26 cellular contexts compared by ENCODE assay signal in the genomic region with DNA sequence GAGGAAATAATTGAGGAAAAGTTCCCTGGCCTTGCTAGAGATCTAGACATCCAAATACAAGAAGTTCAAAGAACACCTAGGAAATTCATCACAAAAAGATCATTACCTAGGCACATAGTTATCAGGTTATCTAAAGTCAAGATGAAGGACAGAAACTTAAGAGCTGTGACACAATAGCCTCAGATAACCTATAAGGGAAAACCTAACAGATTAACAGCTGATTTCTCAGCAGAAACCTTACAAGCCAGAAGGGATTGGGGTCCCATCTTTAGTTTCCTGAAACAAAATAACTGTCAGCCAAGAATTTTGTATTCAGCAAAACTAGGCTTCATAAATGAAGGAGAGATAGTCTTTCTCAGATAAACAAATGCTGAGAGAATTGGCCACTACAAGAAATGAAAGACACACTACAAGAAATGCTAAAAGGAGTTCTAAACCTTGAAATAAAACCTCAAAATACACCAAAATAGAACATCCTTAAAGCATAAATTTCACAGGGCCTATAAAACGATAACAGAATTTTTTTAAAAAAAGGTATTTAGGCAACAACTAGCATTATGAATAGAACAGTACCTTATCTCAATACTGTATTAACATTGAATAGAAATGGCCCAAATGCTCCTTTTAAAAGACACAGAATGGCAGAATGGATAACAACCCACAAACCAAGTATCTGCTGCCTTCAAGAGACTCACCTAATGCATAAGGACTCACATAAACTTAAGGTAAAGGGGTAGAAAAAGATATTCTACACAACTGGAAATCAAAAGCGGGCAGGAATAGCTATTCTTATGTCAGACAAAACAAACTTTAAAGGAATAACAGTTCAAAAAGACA.
"Had no signal": no experiment of that assay in that cellular context is flagged by ENCODE, and none has a peak within 500 bp of the region (broad histone marks: within the 10 kb centered on the region; RNA-seq: fewer than 3 reads in every experiment).

No MANE protein-coding gene starts in this region.

- H3K27me3 Mint-ChIP-seq: T-cell had no signal

- ATAC-seq: Panc1, PC-3, T-cell had no signal

- H3K27ac Mint-ChIP-seq: T-cell had no signal

- H3K9me3 ChIP-seq: SK-N-SH had no signal

- H3K9ac ChIP-seq: KMS-11, SK-N-SH had no signal

- H3K4me3 Mint-ChIP-seq: T-cell had no signal

- DNase-seq: IMR-90, Kasumi-1, MM.1S, NCI-H1092, NCI-H1105 treated with DMSO at 0.1 percent for 48 hours, NCI-H1417 treated with DMSO at 0.1 percent for 48 hours, NCI-H146, NCI-H1694 treated with DMSO at 0.1 percent for 48 hours, NCI-H1930, NCI-H2081, NCI-H2171, NCI-H226, NCI-H446, NCI-H510A, NCI-H524 treated with DMSO at 0.1 percent for 48 hours, NCI-H69, NCI-H774, PC-3, SHP77, SK-N-SH, SW 1271, T-cell had no signal

- H3K27ac ChIP-seq: HL-60, KMS-11, RWPE1 had no signal

- H3K4me2 ChIP-seq: KMS-11, SK-N-SH had no signal
